1 cellular context compared by ENCODE assay signal in the genomic region with DNA sequence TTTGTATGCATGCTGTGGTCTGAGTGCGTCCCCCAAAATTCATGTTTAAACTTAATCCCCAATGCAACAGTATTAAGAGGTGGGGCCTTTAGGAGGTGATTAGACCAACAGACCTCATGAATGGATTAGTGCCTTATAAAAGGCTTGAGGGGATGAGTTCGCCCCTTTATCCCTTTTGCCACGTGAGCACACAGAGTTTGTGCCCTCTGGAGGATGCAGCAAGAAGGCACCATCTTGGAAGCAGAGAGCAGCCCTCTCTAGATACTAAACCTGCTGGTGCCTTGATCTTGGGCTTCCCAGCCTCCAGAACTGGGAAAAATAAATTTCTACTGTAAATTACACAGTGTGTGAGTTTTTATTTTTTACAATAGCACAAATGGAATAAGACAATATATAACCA.
TF ChIP-seq lines count a peak whose summit lies in the region.

No MANE protein-coding gene starts in this region.

TF ChIP-seq in WTC11, 78 proteins besides CTCF, POLR2A, EP300 and RAD21 (continued from another document):
- TF ChIP-seq TEAD4 (CRISPR knock-in tag; IDR thresholded peaks at IDR 0.05), result no peak
- TF ChIP-seq, protein P1, sequence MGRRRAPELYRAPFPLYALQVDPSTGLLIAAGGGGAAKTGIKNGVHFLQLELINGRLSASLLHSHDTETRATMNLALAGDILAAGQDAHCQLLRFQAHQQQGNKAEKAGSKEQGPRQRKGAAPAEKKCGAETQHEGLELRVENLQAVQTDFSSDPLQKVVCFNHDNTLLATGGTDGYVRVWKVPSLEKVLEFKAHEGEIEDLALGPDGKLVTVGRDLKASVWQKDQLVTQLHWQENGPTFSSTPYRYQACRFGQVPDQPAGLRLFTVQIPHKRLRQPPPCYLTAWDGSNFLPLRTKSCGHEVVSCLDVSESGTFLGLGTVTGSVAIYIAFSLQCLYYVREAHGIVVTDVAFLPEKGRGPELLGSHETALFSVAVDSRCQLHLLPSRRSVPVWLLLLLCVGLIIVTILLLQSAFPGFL (CRISPR knock-in tag; IDR thresholded peaks at IDR 0.05; ENCODE audit: borderline replicate concordance), result no peak
- TF ChIP-seq TP53 (CRISPR knock-in tag; IDR thresholded peaks at IDR 0.05), result no peak
- no peak for TF ChIP-seq RELA (CRISPR knock-in tag; IDR thresholded peaks at IDR 0.05; ENCODE audit: borderline replicate concordance)
- TF ChIP-seq ZNF138 (CRISPR knock-in tag; conservative IDR thresholded peaks at IDR 0.05), result no peak
- no peak for TF ChIP-seq E2F4 (CRISPR knock-in tag; IDR thresholded peaks at IDR 0.05; ENCODE audit: borderline replicate concordance, low read depth)
- no peak for TF ChIP-seq NFYB (CRISPR knock-in tag; conservative IDR thresholded peaks at IDR 0.05; ENCODE audit: low read depth)
- TF ChIP-seq, protein P2, sequence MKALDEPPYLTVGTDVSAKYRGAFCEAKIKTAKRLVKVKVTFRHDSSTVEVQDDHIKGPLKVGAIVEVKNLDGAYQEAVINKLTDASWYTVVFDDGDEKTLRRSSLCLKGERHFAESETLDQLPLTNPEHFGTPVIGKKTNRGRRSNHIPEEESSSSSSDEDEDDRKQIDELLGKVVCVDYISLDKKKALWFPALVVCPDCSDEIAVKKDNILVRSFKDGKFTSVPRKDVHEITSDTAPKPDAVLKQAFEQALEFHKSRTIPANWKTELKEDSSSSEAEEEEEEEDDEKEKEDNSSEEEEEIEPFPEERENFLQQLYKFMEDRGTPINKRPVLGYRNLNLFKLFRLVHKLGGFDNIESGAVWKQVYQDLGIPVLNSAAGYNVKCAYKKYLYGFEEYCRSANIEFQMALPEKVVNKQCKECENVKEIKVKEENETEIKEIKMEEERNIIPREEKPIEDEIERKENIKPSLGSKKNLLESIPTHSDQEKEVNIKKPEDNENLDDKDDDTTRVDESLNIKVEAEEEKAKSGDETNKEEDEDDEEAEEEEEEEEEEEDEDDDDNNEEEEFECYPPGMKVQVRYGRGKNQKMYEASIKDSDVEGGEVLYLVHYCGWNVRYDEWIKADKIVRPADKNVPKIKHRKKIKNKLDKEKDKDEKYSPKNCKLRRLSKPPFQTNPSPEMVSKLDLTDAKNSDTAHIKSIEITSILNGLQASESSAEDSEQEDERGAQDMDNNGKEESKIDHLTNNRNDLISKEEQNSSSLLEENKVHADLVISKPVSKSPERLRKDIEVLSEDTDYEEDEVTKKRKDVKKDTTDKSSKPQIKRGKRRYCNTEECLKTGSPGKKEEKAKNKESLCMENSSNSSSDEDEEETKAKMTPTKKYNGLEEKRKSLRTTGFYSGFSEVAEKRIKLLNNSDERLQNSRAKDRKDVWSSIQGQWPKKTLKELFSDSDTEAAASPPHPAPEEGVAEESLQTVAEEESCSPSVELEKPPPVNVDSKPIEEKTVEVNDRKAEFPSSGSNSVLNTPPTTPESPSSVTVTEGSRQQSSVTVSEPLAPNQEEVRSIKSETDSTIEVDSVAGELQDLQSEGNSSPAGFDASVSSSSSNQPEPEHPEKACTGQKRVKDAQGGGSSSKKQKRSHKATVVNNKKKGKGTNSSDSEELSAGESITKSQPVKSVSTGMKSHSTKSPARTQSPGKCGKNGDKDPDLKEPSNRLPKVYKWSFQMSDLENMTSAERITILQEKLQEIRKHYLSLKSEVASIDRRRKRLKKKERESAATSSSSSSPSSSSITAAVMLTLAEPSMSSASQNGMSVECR (CRISPR knock-in tag; IDR thresholded peaks at IDR 0.05; ENCODE audit: borderline replicate concordance), result no peak
- TF ChIP-seq ZNF671 (CRISPR knock-in tag; IDR thresholded peaks at IDR 0.05), result no peak
